In genomic region chr6:39279539-39279938, GRCh38 we compare ENCODE assay signal across 22 cellular contexts. TPM values are rescaled to one million over a fixed set of nuclear protein-coding genes. Genes with fewer than 3 reads are reported as not detected.
A peak's percentile ranks its signal among the peaks of the same experiment; 100 is the strongest.
DNase-seq lines count a peak whose midpoint lies in the region; ATAC-seq and TF ChIP-seq lines count a peak whose summit lies in the region.
"Had no signal": no experiment of that assay in that cellular context is flagged by ENCODE, and none has a peak within 500 bp of the region (broad histone marks: within the 10 kb centered on the region; RNA-seq: fewer than 3 reads in every experiment).

No MANE protein-coding gene starts in this region.

- peaks cover 16% of the 10 kb centered on the region for H3K27me3 Mint-ChIP-seq in mesothelial cell of epicardium (ENCODE audit: low read depth)

- no peaks in the 10 kb centered on the region for H3K9me3 Mint-ChIP-seq in mesothelial cell of epicardium

- no peak overlapping the region for H2BK120ac ChIP-seq in trophoblast cell (ENCODE audit: insufficient read depth, low read length, poor library complexity)

- ATAC-seq in RWPE2 (ENCODE audit: low read depth), result no peak
- peak; percentile 5 for ATAC-seq in left colon
- no peak for ATAC-seq in gastrocnemius medialis

- no peak overlapping the region for H3K23ac ChIP-seq in trophoblast cell (ENCODE audit: low read length)

- no peaks in the 10 kb centered on the region for H3K9me3 ChIP-seq in BLaER1 treated with 17β-estradiol and CSF1 and Interleukin-3, amounts not matched to agents 10 nM and 100 nM (replicated peaks in 1 of 11)
- H3K9me3 ChIP-seq in RWPE2 (ENCODE audit: severe bottlenecking) (no peaks in the 10 kb centered on the region), trophoblast cell (ENCODE audit: insufficient read depth, low read depth, low read length) (no peaks in the 10 kb centered on the region), mammary epithelial cell (replicated peaks; ENCODE audit: insufficient read depth, low read length) (no peaks in the 10 kb centered on the region), gastrocnemius medialis (no peaks in the 10 kb centered on the region)
- H3K9me3 ChIP-seq: MG63 had no signal

- no peaks in the 10 kb centered on the region for H3K79me1 ChIP-seq in trophoblast cell (ENCODE audit: low read length)

- H3K4me3 ChIP-seq in BLaER1 treated with 17β-estradiol and CSF1 and Interleukin-3, amounts not matched to agents 10 nM and 100 nM, result no peak overlapping the region
- H3K4me3 ChIP-seq in RWPE2 (ENCODE audit: severe bottlenecking) (no peak overlapping the region), trophoblast cell (ENCODE audit: low read depth, low read length) (no peak overlapping the region), mammary epithelial cell (replicated peaks in 1 of 3; ENCODE audit: insufficient read depth in 1 of 3, low read depth in 2 of 3, low read length in 3 of 3) (no peak overlapping the region), gastrocnemius medialis (no peak overlapping the region)
- H3K4me3 ChIP-seq: MG63 had no signal

- no peak overlapping the region for H2AFZ ChIP-seq in trophoblast cell (ENCODE audit: insufficient read depth, low read length, poor library complexity)
- H2AFZ ChIP-seq in mammary epithelial cell (ENCODE audit: low read depth, low read length), result no peak overlapping the region

- H3K36me3 ChIP-seq in BLaER1 treated with 17β-estradiol and CSF1 and Interleukin-3, amounts not matched to agents 10 nM and 100 nM, result no peaks in the 10 kb centered on the region
- H3K36me3 ChIP-seq in RWPE2 (ENCODE audit: low read depth), result no peaks in the 10 kb centered on the region
- H3K36me3 ChIP-seq in trophoblast cell (ENCODE audit: control insufficient read depth in 1 of 2, insufficient read depth in 2 of 2, low read length in 2 of 2), result no peaks in the 10 kb centered on the region
- no peaks in the 10 kb centered on the region for H3K36me3 ChIP-seq in mammary epithelial cell (ENCODE audit: insufficient read depth, low read length)
- no peaks in the 10 kb centered on the region for H3K36me3 ChIP-seq in gastrocnemius medialis
- H3K36me3 ChIP-seq: MG63 had no signal

- H3K9ac ChIP-seq in BLaER1 treated with 17β-estradiol and CSF1 and Interleukin-3, amounts not matched to agents 10 nM and 100 nM, result no peak overlapping the region
- H3K9ac ChIP-seq in trophoblast cell (ENCODE audit: low read length), result no peak overlapping the region
- H3K9ac ChIP-seq in mammary epithelial cell (ENCODE audit: insufficient read depth, low read length), result no peak overlapping the region

- peaks cover 14 to 31% (median 17%) of the 10 kb centered on the region in 10 experiments for H3K4me1 ChIP-seq in BLaER1 treated with 17β-estradiol and CSF1 and Interleukin-3, amounts not matched to agents 10 nM and 100 nM
- peaks cover 9% of the 10 kb centered on the region for H3K4me1 ChIP-seq in RWPE2 (ENCODE audit: insufficient read depth, poor library complexity, severe bottlenecking)
- no peaks in the 10 kb centered on the region for H3K4me1 ChIP-seq in trophoblast cell (ENCODE audit: control insufficient read depth in 1 of 2, insufficient read depth in 2 of 2, low read length in 2 of 2)
- peaks cover 8% of the 10 kb centered on the region for H3K4me1 ChIP-seq in mammary epithelial cell (ENCODE audit: insufficient read depth, low read length)
- H3K4me1 ChIP-seq in gastrocnemius medialis, result no peaks in the 10 kb centered on the region

- no peak overlapping the region for H3K4ac ChIP-seq in trophoblast cell (ENCODE audit: low read depth, low read length)

- no peaks in the 10 kb centered on the region for H3K4me1 Mint-ChIP-seq in mesothelial cell of epicardium

- no peak overlapping the region for H3K14ac ChIP-seq in trophoblast cell (ENCODE audit: low read length)

- no peaks in the 10 kb centered on the region for H3K79me2 ChIP-seq in trophoblast cell (ENCODE audit: control insufficient read depth, insufficient read depth, low read length, poor library complexity)
- no peaks in the 10 kb centered on the region for H3K79me2 ChIP-seq in mammary epithelial cell (ENCODE audit: insufficient read depth, low read length)

- H4K91ac ChIP-seq in trophoblast cell (ENCODE audit: low read depth, low read length), result peak overlapping the region; percentile 2

- H2AK5ac ChIP-seq in trophoblast cell (ENCODE audit: low read length), result no peak overlapping the region

- H4K8ac ChIP-seq in trophoblast cell (ENCODE audit: low read depth, low read length), result no peak overlapping the region

- no TSS peak for BruUV-seq in mammary epithelial cell (replicated peaks; lab: Mats Ljungman, UMichigan)

- intact Hi-C loops in left colon (cut with DNase I, micrococcal nuclease) (no loop called here), mammary epithelial cell (cut with micrococcal nuclease) (no loop called here), gastrocnemius medialis (cut with DNase I; ENCODE audit: low total_unique reads) (no loop called here)

- CTCF ChIA-PET in mammary epithelial cell (lab: Charles Lee; ENCODE audit: low non-redundant PET), result no interaction called here

- no peak overlapping the region for H3K18ac ChIP-seq in trophoblast cell (ENCODE audit: low read length)

- no CpG with 5 or more reads among the region's 6 CpGs for WGBS in trophoblast cell (ENCODE audit: extremely low coverage, insufficient coverage, insufficient read length)
- WGBS in mammary epithelial cell (ENCODE audit: low coverage, missing lambda C conversion rate), result 89% methylated on average over 6 of the region's 6 CpGs

- no peak for TF ChIP-seq POLR2A in gastrocnemius medialis (IDR thresholded peaks at IDR 0.05)

- dilution Hi-C loops in mammary epithelial cell (cut with HindIII; ENCODE audit: low sequenced_read_pairs), result no loop called here

- no peak overlapping the region for H3K27ac Mint-ChIP-seq in mesothelial cell of epicardium

- peak overlapping the region; percentile 55 to 85 (median 77); a peak in 19 of 22 replicates for H3K4me2 ChIP-seq in BLaER1 treated with 17β-estradiol and CSF1 and Interleukin-3, amounts not matched to agents 10 nM and 100 nM
- H3K4me2 ChIP-seq in trophoblast cell (ENCODE audit: low read length), result no peak overlapping the region
- H3K4me2 ChIP-seq in mammary epithelial cell (ENCODE audit: insufficient read depth, low read depth, low read length), result no peak overlapping the region

- H3K4me3 Mint-ChIP-seq in mesothelial cell of epicardium, result no peak overlapping the region

- DNase-seq in RWPE2 (ENCODE audit: low spot score), result no peak
- DNase-seq in left colon, result peak in 1 of 2 donors; percentile 69
- DNase-seq in trophoblast cell, result no peak
- no peak for DNase-seq in mesothelial cell of epicardium (ENCODE audit: low spot score in 2 of 2, unreplicated experiment in 2 of 2)
- DNase-seq in GM19240 (ENCODE audit: insufficient read length, low spot score), result no peak
- no peak for DNase-seq in mammary epithelial cell
- DNase-seq in gastrocnemius medialis, result no peak
- DNase-seq: DMS 273 treated with DMSO at 0.1 percent for 48 hours, GF-D8, IMR-90, Karpas-422, NCI-H1092, NCI-H146, NCI-H2227 treated with DMSO at 0.1 percent for 48 hours, NCI-H524 had no signal

- H3K27me3 ChIP-seq in BLaER1 treated with 17β-estradiol and CSF1 and Interleukin-3, amounts not matched to agents 10 nM and 100 nM, result peaks cover 0 to 20% (median 0%) of the 10 kb centered on the region in 11 experiments; a peak in 4 of 22 replicates
- H3K27me3 ChIP-seq in RWPE2 (ENCODE audit: insufficient read depth, poor library complexity, severe bottlenecking), result no peaks in the 10 kb centered on the region
- H3K27me3 ChIP-seq in trophoblast cell (ENCODE audit: insufficient read depth, low read length), result no peaks in the 10 kb centered on the region
- H3K27me3 ChIP-seq in mammary epithelial cell (ENCODE audit: insufficient read depth, low read length), result peaks cover 3% of the 10 kb centered on the region
- H3K27me3 ChIP-seq in gastrocnemius medialis, result no peaks in the 10 kb centered on the region
- H3K27me3 ChIP-seq: MG63 had no signal

- H2BK12ac ChIP-seq in trophoblast cell (ENCODE audit: low read length), result peak overlapping the region; percentile 8

- H2BK5ac ChIP-seq in trophoblast cell (ENCODE audit: low read depth, low read length, poor library complexity), result no peak overlapping the region

- TF ChIP-seq CTCF in RWPE2 (IDR thresholded peaks at IDR 0.05; ENCODE audit: poor library complexity, severe bottlenecking) (no peak), mesothelial cell of epicardium (IDR thresholded peaks at IDR 0.05; ENCODE audit: unreplicated experiment) (no peak), mammary epithelial cell (conservative IDR thresholded peaks at IDR 0.05 in 1 of 2, IDR thresholded peaks at IDR 0.05 in 1 of 2; ENCODE audit: extremely low read depth in 1 of 2, insufficient read depth in 1 of 2, low read depth in 1 of 2, low read length in 2 of 2) (no peak), gastrocnemius medialis (IDR thresholded peaks at IDR 0.05 in 4 of 5, conservative IDR thresholded peaks at IDR 0.05 in 1 of 5) (no peak)

- H4K12ac ChIP-seq in trophoblast cell (ENCODE audit: low read depth, low read length), result no peak overlapping the region

- in situ Hi-C loops in mammary epithelial cell (cut with MboI; ENCODE audit: low sequenced_read_pairs in 2 of 2) (no loop called here), gastrocnemius medialis (cut with MboI; ENCODE audit: low sequenced_read_pairs in 4 of 4) (no loop called here)

- H3K27ac ChIP-seq in BLaER1 treated with 17β-estradiol and CSF1 and Interleukin-3, amounts not matched to agents 10 nM and 100 nM, result no peak overlapping the region
- H3K27ac ChIP-seq in RWPE2 (ENCODE audit: poor library complexity, severe bottlenecking) (peak overlapping the region; percentile 57), trophoblast cell (ENCODE audit: low read depth, low read length) (no peak overlapping the region), mammary epithelial cell (ENCODE audit: insufficient read depth, low read depth, low read length) (no peak overlapping the region), gastrocnemius medialis (no peak overlapping the region)

- no peaks in the 10 kb centered on the region for H3K36me3 Mint-ChIP-seq in mesothelial cell of epicardium

- H4K20me1 ChIP-seq in BLaER1 treated with 17β-estradiol and CSF1 and Interleukin-3, amounts not matched to agents 10 nM and 100 nM, result peaks cover 0 to 4% (median 0%) of the 10 kb centered on the region in 11 experiments; a peak in 1 of 22 replicates
- H4K20me1 ChIP-seq in mammary epithelial cell (ENCODE audit: insufficient read depth, low read length), result no peaks in the 10 kb centered on the region

RNA-seq across cellular contexts. Expression of gene KCNK17, which starts 34.7 kb away (rescaled TPM):
- under 1 TPM; 0.14 to 0.18 TPM for total RNA-seq in left colon
- polyA plus RNA-seq in trophoblast cell (2013), result not detected in 2 replicates
- total RNA-seq in mesothelial cell of epicardium, result not detected in 3 replicates
- total RNA-seq in mammary epithelial cell, result 10 to 100 TPM in 1 of 2 donors, not detected in 1; 13.0 TPM
- not detected for polyA plus RNA-seq in mammary epithelial cell
- not detected for polyA minus RNA-seq in mammary epithelial cell
- not detected for total RNA-seq in gastrocnemius medialis
- total RNA-seq: A172, Daoy, IMR-90, RPMI7951 had no signal
- polyA plus RNA-seq: BJ, IMR-90 had no signal

RNA-seq across cellular contexts. Expression of gene KCNK16, which starts 43.0 kb away (rescaled TPM):
- total RNA-seq in left colon, result not detected
- not detected in 2 replicates for polyA plus RNA-seq in trophoblast cell (2013)
- not detected in 3 replicates for total RNA-seq in mesothelial cell of epicardium
- not detected for total RNA-seq in mammary epithelial cell
- not detected for polyA plus RNA-seq in mammary epithelial cell
- not detected for polyA minus RNA-seq in mammary epithelial cell
- not detected for total RNA-seq in gastrocnemius medialis
- total RNA-seq: A172, Daoy, H7, IMR-90, RPMI7951 had no signal
- polyA plus RNA-seq: BJ, IMR-90 had no signal

RNA-seq across cellular contexts. Expression of gene KCNK5, which starts 50.3 kb away (rescaled TPM):
- total RNA-seq in left colon, result 10 to 100 TPM; 44.8 to 52.9 TPM
- 0.89 and 1.0 TPM in 2 replicates for polyA plus RNA-seq in trophoblast cell (2013)
- total RNA-seq in mesothelial cell of epicardium, result 2.5 to 2.9 TPM (median 2.7 TPM) in 3 replicates
- total RNA-seq in mammary epithelial cell, result 1 to 10 TPM in 1 of 2 donors, not detected in 1; 1.3 TPM
- polyA plus RNA-seq in mammary epithelial cell, result 0.40 TPM
- polyA minus RNA-seq in mammary epithelial cell, result not detected
- total RNA-seq in gastrocnemius medialis, result under 1 TPM in 3 of 4 donors, not detected in 1; 0.07 to 0.22 (median 0.20) TPM
- total RNA-seq: A172, IMR-90 had no signal
- polyA plus RNA-seq: BJ, IMR-90 had no signal

Comparison
In these comparisons a context has a peak if more than half of its experiments do, and no peak if none do; other contexts are left out.
1. H3K4me2 ChIP-seq: peak in BLaER1 treated with 17β-estradiol and CSF1 and Interleukin-3, amounts not matched to agents 10 nM and 100 nM (11 of 11); none in trophoblast cell (single experiment) and mammary epithelial cell (single experiment).
2. RNA of gene KCNK5, which starts 50.3 kb away (total RNA-seq): 44.8 to 52.9 TPM in left colon; 2.5 to 2.9 TPM in mesothelial cell of epicardium, 1.3 TPM in mammary epithelial cell and 0.07 to 0.22 TPM in gastrocnemius medialis; every median in the first group is over 10 times any median in the second.